In the genomic region with DNA sequence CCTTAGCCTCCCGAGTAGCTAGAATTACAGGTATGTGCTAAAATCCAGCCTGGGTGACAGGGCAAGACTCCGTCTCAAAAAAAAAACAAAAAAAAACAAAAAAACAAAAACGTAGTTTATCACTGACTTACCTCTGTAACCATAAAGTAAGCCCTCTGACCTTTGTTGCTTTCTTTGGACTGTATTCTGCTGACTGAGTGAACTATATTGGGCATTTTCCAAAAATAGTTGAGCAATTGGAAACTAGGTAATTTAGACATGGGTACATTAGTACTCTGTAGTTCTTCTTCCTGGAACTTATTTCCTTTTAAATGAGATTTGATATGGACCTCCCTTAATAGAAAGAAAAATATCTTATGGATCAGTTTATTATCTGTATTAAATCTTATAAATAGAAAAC, we compare ENCODE assay signal across 22 cellular contexts.
DNase-seq lines count a peak whose midpoint lies in the region; ATAC-seq and TF ChIP-seq lines count a peak whose summit lies in the region.
"Had no signal": no experiment of that assay in that cellular context is flagged by ENCODE, and none has a peak within 500 bp of the region (broad histone marks: within the 10 kb centered on the region; RNA-seq: fewer than 3 reads in every experiment).

No MANE protein-coding gene starts in this region.

- H3K4me1 Mint-ChIP-seq in activated T-cell treated with anti-CD3 and anti-CD28 coated beads, Interleukin-2, amount 50 U/mL, for 24 hours (ENCODE audit: low read depth) = no peaks in the 10 kb centered on the region
- H3K4me1 Mint-ChIP-seq in activated T-cell treated with anti-CD3 and anti-CD28 coated beads, Interleukin-2, amount 50 U/mL, for 4 hours (ENCODE audit: low read depth) = no peaks in the 10 kb centered on the region
- no peaks in the 10 kb centered on the region for H3K4me1 Mint-ChIP-seq in activated CD4-positive, alpha-beta memory T cell treated with anti-CD3 and anti-CD28 coated beads for 36 hours (ENCODE audit: low read depth)
- H3K4me1 Mint-ChIP-seq: activated CD4-positive, alpha-beta T cell treated with anti-CD3 and anti-CD28 coated beads, Interleukin-2, amount 10 ng/mL, durations not matched to agents 24 days and 14 days; activated naive CD4-positive, alpha-beta T cell treated with anti-CD3 and anti-CD28 coated beads, Interleukin-2, amount 10 ng/mL, durations not matched to agents 7 days and 5 days; stimulated activated naive CD8-positive, alpha-beta T cell treated with anti-CD3 and anti-CD28 coated beads, Interleukin-15, amount 100 ng/mL, for 72 hours had no signal

- no peak overlapping the region for H3K4me3 Mint-ChIP-seq in activated T-cell treated with anti-CD3 and anti-CD28 coated beads, Interleukin-2, amount 50 U/mL, for 24 hours
- H3K4me3 Mint-ChIP-seq in activated T-cell treated with anti-CD3 and anti-CD28 coated beads, Interleukin-2, amount 50 U/mL, for 4 hours = no peak overlapping the region
- no peak overlapping the region for H3K4me3 Mint-ChIP-seq in activated CD4-positive, alpha-beta memory T cell treated with anti-CD3 and anti-CD28 coated beads for 36 hours
- H3K4me3 Mint-ChIP-seq: activated CD4-positive, alpha-beta T cell treated with anti-CD3 and anti-CD28 coated beads, Interleukin-2, amount 10 ng/mL, durations not matched to agents 24 days and 14 days; activated naive CD4-positive, alpha-beta T cell treated with anti-CD3 and anti-CD28 coated beads, Interleukin-2, amount 10 ng/mL, durations not matched to agents 7 days and 5 days; IgD-negative memory B cell; stimulated activated naive CD8-positive, alpha-beta T cell treated with anti-CD3 and anti-CD28 coated beads, Interleukin-15, amount 100 ng/mL, for 72 hours had no signal

- H3K36me3 Mint-ChIP-seq in activated T-cell treated with anti-CD3 and anti-CD28 coated beads, Interleukin-2, amount 50 U/mL, for 24 hours (ENCODE audit: low read depth) = peaks cover 77% of the 10 kb centered on the region
- H3K36me3 Mint-ChIP-seq in activated T-cell treated with anti-CD3 and anti-CD28 coated beads, Interleukin-2, amount 50 U/mL, for 4 hours (ENCODE audit: insufficient read depth) = peaks cover 14% of the 10 kb centered on the region
- H3K36me3 Mint-ChIP-seq in activated CD4-positive, alpha-beta memory T cell treated with anti-CD3 and anti-CD28 coated beads for 36 hours = peaks cover 21% of the 10 kb centered on the region

- H3K4me3 ChIP-seq in adipocyte (ENCODE audit: low read length) = no peak overlapping the region
- no peak overlapping the region for H3K4me3 ChIP-seq in fibroblast of mammary gland (ENCODE audit: control insufficient read depth, low read depth, low read length)
- H3K4me3 ChIP-seq: lower lobe of right lung, ovary, upper lobe of left lung had no signal

- no peaks in the 10 kb centered on the region for H3K27me3 Mint-ChIP-seq in activated T-cell treated with anti-CD3 and anti-CD28 coated beads, Interleukin-2, amount 50 U/mL, for 24 hours
- H3K27me3 Mint-ChIP-seq in activated T-cell treated with anti-CD3 and anti-CD28 coated beads, Interleukin-2, amount 50 U/mL, for 4 hours (ENCODE audit: low read depth) = no peaks in the 10 kb centered on the region
- H3K27me3 Mint-ChIP-seq in activated CD4-positive, alpha-beta memory T cell treated with anti-CD3 and anti-CD28 coated beads for 36 hours = no peaks in the 10 kb centered on the region
- H3K27me3 Mint-ChIP-seq: activated CD4-positive, alpha-beta T cell treated with anti-CD3 and anti-CD28 coated beads, Interleukin-2, amount 10 ng/mL, durations not matched to agents 24 days and 14 days; activated naive CD4-positive, alpha-beta T cell treated with anti-CD3 and anti-CD28 coated beads, Interleukin-2, amount 10 ng/mL, durations not matched to agents 7 days and 5 days; IgD-negative memory B cell; stimulated activated naive CD8-positive, alpha-beta T cell treated with anti-CD3 and anti-CD28 coated beads, Interleukin-15, amount 100 ng/mL, for 72 hours had no signal

- CTCF ChIA-PET in activated CD4-positive, alpha-beta memory T cell treated with anti-CD3 and anti-CD28 coated beads for 36 hours (lab: Charles Lee) = no interaction called here

- no peaks in the 10 kb centered on the region for H3K9me3 Mint-ChIP-seq in activated T-cell treated with anti-CD3 and anti-CD28 coated beads, Interleukin-2, amount 50 U/mL, for 24 hours
- H3K9me3 Mint-ChIP-seq in activated T-cell treated with anti-CD3 and anti-CD28 coated beads, Interleukin-2, amount 50 U/mL, for 4 hours = no peaks in the 10 kb centered on the region
- H3K9me3 Mint-ChIP-seq in activated CD4-positive, alpha-beta memory T cell treated with anti-CD3 and anti-CD28 coated beads for 36 hours = no peaks in the 10 kb centered on the region
- H3K9me3 Mint-ChIP-seq: activated CD4-positive, alpha-beta T cell treated with anti-CD3 and anti-CD28 coated beads, Interleukin-2, amount 10 ng/mL, durations not matched to agents 24 days and 14 days; activated naive CD4-positive, alpha-beta T cell treated with anti-CD3 and anti-CD28 coated beads, Interleukin-2, amount 10 ng/mL, durations not matched to agents 7 days and 5 days; IgD-negative memory B cell; stimulated activated naive CD8-positive, alpha-beta T cell treated with anti-CD3 and anti-CD28 coated beads, Interleukin-15, amount 100 ng/mL, for 72 hours had no signal

- peaks cover 3% of the 10 kb centered on the region for H3K4me1 ChIP-seq in adipocyte (ENCODE audit: control insufficient read depth, insufficient read depth, low read length)
- H3K4me1 ChIP-seq: lower lobe of right lung, upper lobe of left lung had no signal

- intact Hi-C loops in activated CD4-positive, alpha-beta memory T cell treated with anti-CD3 and anti-CD28 coated beads for 36 hours (cut with micrococcal nuclease) = no loop called here

- no peak for DNase-seq in activated T-cell treated with anti-CD3 and anti-CD28 coated beads, Interleukin-2, amount 50 U/mL, for 24 hours
- DNase-seq in activated T-cell treated with anti-CD3 and anti-CD28 coated beads, Interleukin-2, amount 50 U/mL, for 4 hours = no peak
- DNase-seq in adipocyte (ENCODE audit: low read depth) (peak; percentile 3), fibroblast of mammary gland (ENCODE audit: low read depth) (peak; percentile 53), renal cortical epithelial cell (ENCODE audit: low read depth) (peak; percentile 57), DMS 273 (lab: John Stamatoyannopoulos, UW; ENCODE audit: unreplicated experiment) (no peak)
- DNase-seq in activated CD4-positive, alpha-beta memory T cell treated with anti-CD3 and anti-CD28 coated beads for 36 hours = no peak
- DNase-seq: activated CD4-positive, alpha-beta T cell treated with anti-CD3 and anti-CD28 coated beads, Interleukin-2, amount 10 ng/mL, durations not matched to agents 24 days and 14 days; activated naive CD4-positive, alpha-beta T cell treated with anti-CD3 and anti-CD28 coated beads, Interleukin-2, amount 10 ng/mL, durations not matched to agents 7 days and 5 days; Calu3; erythroblast; glutamatergic neuron; lower lobe of right lung; NCI-H2029; NK-92 treated with Interleukin-12 subunit alpha and Interleukin-12 subunit beta, amount 100 ng/mL, for 24 hours; ovary; small intestine; stimulated activated CD4-positive, alpha-beta T cell treated with anti-CD3 and anti-CD28 coated beads, Interleukin-4, amount 100 ng/mL, for 1 hour; stimulated activated naive CD8-positive, alpha-beta T cell treated with anti-CD3 and anti-CD28 coated beads, Interleukin-15, amount 100 ng/mL, for 72 hours; upper lobe of left lung had no signal

- ATAC-seq in activated T-cell treated with anti-CD3 and anti-CD28 coated beads, Interleukin-2, amount 50 U/mL, for 4 hours = no peak
- no peak for ATAC-seq in GM18870 (IDR thresholded peaks at IDR 0.05; ENCODE audit: unreplicated experiment)
- ATAC-seq: stimulated activated naive CD8-positive, alpha-beta T cell treated with anti-CD3 and anti-CD28 coated beads, Interleukin-15, amount 100 ng/mL, for 72 hours had no signal

- H3K27ac Mint-ChIP-seq in activated T-cell treated with anti-CD3 and anti-CD28 coated beads, Interleukin-2, amount 50 U/mL, for 24 hours = peak overlapping the region; percentile 47
- no peak overlapping the region for H3K27ac Mint-ChIP-seq in activated CD4-positive, alpha-beta memory T cell treated with anti-CD3 and anti-CD28 coated beads for 36 hours
- H3K27ac Mint-ChIP-seq: activated CD4-positive, alpha-beta T cell treated with anti-CD3 and anti-CD28 coated beads, Interleukin-2, amount 10 ng/mL, durations not matched to agents 24 days and 14 days; activated naive CD4-positive, alpha-beta T cell treated with anti-CD3 and anti-CD28 coated beads, Interleukin-2, amount 10 ng/mL, durations not matched to agents 7 days and 5 days; IgD-negative memory B cell had no signal

- H3K27me3 ChIP-seq in adipocyte (replicated peaks; ENCODE audit: control insufficient read depth, insufficient read depth, low read length) = no peaks in the 10 kb centered on the region
- H3K27me3 ChIP-seq: ovary, upper lobe of left lung had no signal

- no peak for TF ChIP-seq CTCF in fibroblast of mammary gland (conservative IDR thresholded peaks at IDR 0.05; ENCODE audit: control insufficient read depth, insufficient read depth, low read depth, low read length)

- H3K9ac ChIP-seq in adipocyte (ENCODE audit: low read length) = no peak overlapping the region

- POLR2A ChIA-PET in activated CD4-positive, alpha-beta memory T cell treated with anti-CD3 and anti-CD28 coated beads for 36 hours (lab: Charles Lee) = no interaction called here

- H3K9me3 ChIP-seq in adipocyte (ENCODE audit: control insufficient read depth, low read length) = no peaks in the 10 kb centered on the region
- H3K9me3 ChIP-seq: lower lobe of right lung, ovary, upper lobe of left lung had no signal

- H3K36me3 ChIP-seq in adipocyte (ENCODE audit: control insufficient read depth, insufficient read depth, low read length, severe bottlenecking) = peaks cover 41% of the 10 kb centered on the region
- H3K36me3 ChIP-seq: ovary had no signal

Comparison
In these comparisons a context has a peak if more than half of its experiments do, and no peak if none do; other contexts are left out.
1. DNase-seq: peak in adipocyte (single experiment), fibroblast of mammary gland (single experiment) and renal cortical epithelial cell (single experiment); none in activated T-cell treated with anti-CD3 and anti-CD28 coated beads, Interleukin-2, amount 50 U/mL, for 24 hours (single experiment), activated T-cell treated with anti-CD3 and anti-CD28 coated beads, Interleukin-2, amount 50 U/mL, for 4 hours (single experiment), activated CD4-positive, alpha-beta memory T cell treated with anti-CD3 and anti-CD28 coated beads for 36 hours (single experiment) and DMS 273 (single experiment).